Comparison of ENCODE assay signal across 8 cellular contexts in the genomic region with DNA sequence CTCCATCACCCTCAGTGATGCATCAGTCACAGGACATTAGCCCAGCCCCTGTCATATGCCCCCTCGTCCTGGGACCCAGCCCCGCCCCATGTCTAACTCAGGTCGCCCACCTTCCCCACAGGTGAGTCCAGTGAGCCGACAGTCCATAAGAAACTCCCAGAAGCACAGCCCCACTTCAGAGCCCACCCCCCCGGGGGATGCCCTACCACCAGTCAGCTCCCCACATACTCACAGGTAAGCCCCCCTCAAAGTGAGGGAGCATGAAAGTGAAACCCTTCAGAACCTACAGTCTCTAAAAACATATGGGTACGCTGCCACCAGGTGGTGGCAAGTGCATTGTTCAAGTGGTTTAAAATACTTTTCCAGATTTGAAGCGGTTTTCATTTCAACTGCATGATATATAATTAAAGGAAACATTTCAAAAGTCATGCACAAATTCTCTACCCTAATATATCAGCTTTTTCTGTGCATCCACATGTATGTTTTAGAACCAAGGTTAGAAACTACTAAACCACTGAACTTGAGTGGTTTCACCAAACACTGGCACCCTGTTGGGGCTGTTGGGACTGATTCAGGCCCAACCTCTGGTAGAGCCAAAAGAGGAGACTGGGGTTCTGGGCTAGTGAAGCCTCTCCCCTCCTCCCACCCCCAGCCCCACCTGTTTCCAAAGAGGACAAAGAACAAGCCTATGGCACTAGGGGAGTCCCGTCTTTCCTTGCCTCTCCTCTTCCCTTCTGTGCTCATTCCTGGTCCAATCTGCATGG. TPM values are rescaled to one million over a fixed set of nuclear protein-coding genes. Genes with fewer than 3 reads are reported as not detected.
A peak's percentile ranks its signal among the peaks of the same experiment; 100 is the strongest.
DNase-seq lines count a peak whose midpoint lies in the region; ATAC-seq, FAIRE-seq and TF ChIP-seq lines count a peak whose summit lies in the region.

No MANE protein-coding gene starts in this region.

- TF ChIP-seq EP300 in K562 (IDR thresholded peaks at IDR 0.05; ENCODE audit: low read length), result no peak

- peaks cover 0 to 2% (median 0%) of the 10 kb centered on the region in 8 donors for H3K9me3 Mint-ChIP-seq in CD4-positive, alpha-beta memory T cell

- no peak for TF ChIP-seq POLR2A in K562 (conservative IDR thresholded peaks at IDR 0.05)
- no peak for TF ChIP-seq POLR2A in thyroid gland (IDR thresholded peaks at IDR 0.05)

- no peaks in the 10 kb centered on the region for H3K9me1 ChIP-seq in K562 (ENCODE audit: control insufficient read depth, insufficient read depth, low read length)

- TF ChIP-seq CTCF in RWPE1 (conservative IDR thresholded peaks at IDR 0.05; ENCODE audit: low read depth) (peak; percentile 67), K562 (IDR thresholded peaks at IDR 0.05 in 2 of 3, conservative IDR thresholded peaks at IDR 0.05 in 1 of 3; ENCODE audit: insufficient read depth in 2 of 3, low read depth in 1 of 3, low read length in 3 of 3) (peak; percentile 55 to 73 (median 59)), thyroid gland (IDR thresholded peaks at IDR 0.05) (peak in 5 of 6 experiments; percentile 31 to 56 (median 49))

- DNase-seq in CD4-positive, alpha-beta memory T cell, result peak; percentile 40 to 61 (median 58)
- DNase-seq in HCEC 1CT (peak; percentile 54), RWPE1 (ENCODE audit: low spot score) (no peak), K562 (ENCODE audit: extremely low read depth in 1 of 4, low spot score in 3 of 4) (peak in 2 of 4 experiments; percentile 41 to 71), left kidney (ENCODE audit: low read depth, low spot score) (peak; percentile 68), thyroid gland (peak; percentile 45 to 46), urothelium cell line (ENCODE audit: low spot score) (no peak)

- no peak overlapping the region for H3K27ac ChIP-seq in CD4-positive, alpha-beta memory T cell (ENCODE audit: low read depth, low read length)
- H3K27ac ChIP-seq in RWPE1, result peak overlapping the region; percentile 94
- H3K27ac ChIP-seq in K562 (ENCODE audit: extremely low read depth, low read depth, low read length), result no peak overlapping the region
- no peak overlapping the region for H3K27ac ChIP-seq in thyroid gland

- ATAC-seq in K562, result no peak
- ATAC-seq in HG03039 (IDR thresholded peaks at IDR 0.05; ENCODE audit: unreplicated experiment), result no peak

- H3K27ac Mint-ChIP-seq in CD4-positive, alpha-beta memory T cell, result peak overlapping the region in 6 of 7 donors; percentile 21 to 91 (median 80)

- H3K27me3 ChIP-seq in CD4-positive, alpha-beta memory T cell (ENCODE audit: insufficient read depth, low read length), result peaks cover 10% of the 10 kb centered on the region
- no peaks in the 10 kb centered on the region; a peak in 1 of 5 replicates for H3K27me3 ChIP-seq in K562 (ENCODE audit: control insufficient read depth in 2 of 2, insufficient read depth in 2 of 2, low read length in 2 of 2)
- no peaks in the 10 kb centered on the region for H3K27me3 ChIP-seq in thyroid gland

- H3K4me3 Mint-ChIP-seq in CD4-positive, alpha-beta memory T cell, result peak overlapping the region; percentile 31 to 89 (median 82)

- intact Hi-C loops in CD4-positive, alpha-beta memory T cell (cut with micrococcal nuclease), result loop anchor here (1.0 to 10.0 kb wide), 6 partner anchors 27 to 269 kb away; partner anchors contain the start of gene PTDSS2
- intact Hi-C loops in K562 (cut with micrococcal nuclease) (loop anchor here (2.0 kb wide), 2 partner anchors 27 to 61 kb away; no protein-coding TSS in a partner anchor), thyroid gland (cut with DNase I) (loop anchor here (10.0 kb wide), 1 partner anchor 59 kb away; no protein-coding TSS in a partner anchor)

- FAIRE-seq in K562 (lab: Jason Lieb, UNC) (peak; percentile 92), urothelium cell line (lab: Jason Lieb, UNC) (no peak)

- H3K27me3 Mint-ChIP-seq in CD4-positive, alpha-beta memory T cell, result peaks cover 2 to 3% of the 10 kb centered on the region in 2 donors

- no peaks in the 10 kb centered on the region; the same call in 1 of the 2 replicates for H4K20me1 ChIP-seq in K562 (replicated peaks; ENCODE audit: control insufficient read depth, insufficient read depth, low read length)

- no peak overlapping the region for H3K9ac ChIP-seq in K562 (ENCODE audit: insufficient read depth in 1 of 2, low read depth in 2 of 2, low read length in 2 of 2)

- in situ Hi-C loops in K562 (cut with MboI), result no loop called here

- WGBS in K562 (ENCODE audit: insufficient coverage, low coverage, missing lambda C conversion rate), result 33% methylated on average over 7 of the region's 8 CpGs
- WGBS in thyroid gland, 2 donors, result 52 to 74% methylated on average over 8 of the region's 8 CpGs

- POLR2A ChIA-PET in CD4-positive, alpha-beta memory T cell (lab: Charles Lee; ENCODE audit: partially characterized antibody), result interaction anchor here (0.6 to 7.7 kb wide), 6 partner anchors 14 to 479 kb away, joined by 3 to 109 read pairs (median 5); partner anchors contain the start of genes DEAF1, HRAS and TMEM80
- POLR2A ChIA-PET in RWPE1 (lab: Yijun Ruan, JAX; ENCODE audit: low non-redundant PET) (interaction anchor here (0.7 kb wide), 1 partner anchor 26 kb away, joined by 4 read pairs; no protein-coding TSS in a partner anchor), K562 (lab: Yijun Ruan, JAX) (interaction anchor here (0.5 to 1.5 kb wide), 2 partner anchors 24 to 743 kb away, joined by 3 to 5 read pairs; partner anchors contain the start of gene TALDO1)

- no peak overlapping the region for H3K4me2 ChIP-seq in K562 (ENCODE audit: insufficient read depth, low read length)

- H3K9me3 ChIP-seq in CD4-positive, alpha-beta memory T cell (ENCODE audit: control insufficient read depth in 1 of 2, low read length in 2 of 2), result no peaks in the 10 kb centered on the region
- H3K9me3 ChIP-seq in K562 (replicated peaks; ENCODE audit: control insufficient read depth, insufficient read depth, low read depth, low read length), result no peaks in the 10 kb centered on the region
- H3K9me3 ChIP-seq in thyroid gland, result no peaks in the 10 kb centered on the region

- H3K79me2 ChIP-seq in K562 (ENCODE audit: control insufficient read depth, insufficient read depth, low read length), result no peaks in the 10 kb centered on the region; the same call in 1 of the 3 replicates

- CTCF ChIA-PET in CD4-positive, alpha-beta memory T cell (lab: Charles Lee; ENCODE audit: partially characterized antibody), result interaction anchor here (0.7 to 6.1 kb wide), 13 partner anchors 11 to 168 kb away, joined by 3 to 50 read pairs (median 5); partner anchors contain the start of genes DEAF1, TALDO1 and TMEM80
- CTCF ChIA-PET in RWPE1 (lab: Yijun Ruan, JAX), result interaction anchor here (0.6 to 2.8 kb wide), 6 partner anchors 17 to 120 kb away, joined by 3 to 18 read pairs (median 4); partner anchors contain the start of genes DEAF1, EPS8L2 and TMEM80
- CTCF ChIA-PET in K562 (lab: Yijun Ruan, JAX; ENCODE audit: low intra/inter-chr PET ratio), result interaction anchor here (0.7 to 2.9 kb wide), 3 partner anchors 25 to 60 kb away, joined by 4 to 16 read pairs (median 10); partner anchors contain the start of gene TMEM80

- no peaks in the 10 kb centered on the region for H3K36me3 Mint-ChIP-seq in CD4-positive, alpha-beta memory T cell

- no TSS peak for BruUV-seq in K562 (replicated peaks; lab: Mats Ljungman, UMichigan)

- no peak overlapping the region for H2AFZ ChIP-seq in K562 (ENCODE audit: low read depth, low read length)

- no peak overlapping the region for H3K4me3 ChIP-seq in CD4-positive, alpha-beta memory T cell (ENCODE audit: low read length in 2 of 2)
- no peak overlapping the region for H3K4me3 ChIP-seq in K562
- H3K4me3 ChIP-seq in thyroid gland (replicated peaks in 1 of 3), result no peak overlapping the region

- peaks cover 43% of the 10 kb centered on the region for H3K4me1 ChIP-seq in CD4-positive, alpha-beta memory T cell (ENCODE audit: insufficient read depth, low read length)
- H3K4me1 ChIP-seq in K562 (replicated peaks in 1 of 2; ENCODE audit: control insufficient read depth in 2 of 2, insufficient read depth in 2 of 2, low read length in 2 of 2) (peaks cover 32 to 85% of the 10 kb centered on the region in 2 experiments), thyroid gland (peaks cover 23 to 31% of the 10 kb centered on the region in 2 donors)

- peaks cover 6 to 27% (median 17%) of the 10 kb centered on the region in 4 donors for H3K4me1 Mint-ChIP-seq in CD4-positive, alpha-beta memory T cell

- no peaks in the 10 kb centered on the region for H3K36me3 ChIP-seq in CD4-positive, alpha-beta memory T cell (ENCODE audit: insufficient read depth, low read length)
- H3K36me3 ChIP-seq in K562 (ENCODE audit: control insufficient read depth, insufficient read depth, low read length), result no peaks in the 10 kb centered on the region
- H3K36me3 ChIP-seq in thyroid gland, result peaks cover 25% of the 10 kb centered on the region in 2 donors

- TF ChIP-seq RAD21 in K562 (CRISPR knock-in tag; conservative IDR thresholded peaks at IDR 0.05 in 1 of 2, IDR thresholded peaks at IDR 0.05 in 1 of 2), result peak; percentile 58 to 73

RNA-seq across cellular contexts. Expression of gene EPS8L2, which starts 17.3 kb away (rescaled TPM):
- total RNA-seq in CD4-positive, alpha-beta memory T cell, result 10 to 100 TPM; 17.4 to 17.8 TPM
- 10 to 100 TPM; 15.4 to 19.5 TPM for polyA plus RNA-seq in CD4-positive, alpha-beta memory T cell
- 22.1 and 75.1 TPM in 2 replicates for total RNA-seq in K562 (2011; cell fraction: chromatin; rRNA removed; ENCODE audit: low replicate concordance)
- total RNA-seq in K562 (2011; cell fraction: nucleolus; rRNA removed), result 35.8 and 51.2 TPM in 2 replicates
- 21.0 and 26.5 TPM in 2 replicates for total RNA-seq in K562 (2011; cell fraction: nucleoplasm; rRNA removed)
- total RNA-seq in K562 (2014; rRNA removed) (13.1 and 17.0 TPM in 2 replicates), K562 (2014; rRNA removed; fragmentation: Illumina TruSeq; extraction: Trizol) (2.5 and 3.7 TPM in 2 replicates), K562 (2015; rRNA removed; fragmentation: Illumina TruSeq; extraction: Trizol) (3.1 and 3.8 TPM in 2 replicates), K562 (2021) (8.6 and 10.4 TPM in 2 replicates), thyroid gland (100 to 1,000 TPM; 185 to 259 (median 195) TPM)
- polyA plus RNA-seq in K562 (2011; rRNA removed) (12.2 and 19.8 TPM in 2 replicates), K562 (2014; fragmentation: Illumina TruSeq; extraction: Trizol) (3.3 and 5.9 TPM in 2 replicates), K562 (2014; fragmentation: Nextera tagmentation; extraction: Ambion mirVana) (1 to 10 TPM in 1 of 2 experiments, under 1 TPM in 1; 0.75 to 1.2 TPM), K562 (2014; rRNA removed) (10.4 and 16.3 TPM in 2 replicates)
- polyA plus RNA-seq in K562 (2011; cell fraction: cytosol; rRNA removed), result 11.7 and 16.0 TPM in 2 replicates
- polyA plus RNA-seq in K562 (2011; cell fraction: nucleus; rRNA removed), result 98.5 and 118 TPM in 2 replicates
- 9.6 and 10.7 TPM in 2 replicates for polyA plus RNA-seq in K562 (2012)
- 3.1 and 5.6 TPM in 2 replicates for polyA minus RNA-seq in K562 (2011; rRNA and poly(A)+ RNA removed)
- 10.0 and 10.5 TPM in 2 replicates for polyA minus RNA-seq in K562 (2011; cell fraction: cytosol; rRNA and poly(A)+ RNA removed)
- polyA minus RNA-seq in K562 (2011; cell fraction: nucleus; rRNA and poly(A)+ RNA removed), result 7.7 and 12.1 TPM in 2 replicates

RNA-seq across cellular contexts. Expression of gene TALDO1, which starts 24.0 kb away (rescaled TPM):
- 10 to 100 TPM; 80.4 to 90.5 TPM for total RNA-seq in CD4-positive, alpha-beta memory T cell
- polyA plus RNA-seq in CD4-positive, alpha-beta memory T cell, result 100 to 1,000 TPM; 174 to 244 TPM
- 172 and 310 TPM in 2 replicates for total RNA-seq in K562 (2011; cell fraction: chromatin; rRNA removed; ENCODE audit: low replicate concordance)
- 171 and 194 TPM in 2 replicates for total RNA-seq in K562 (2011; cell fraction: nucleolus; rRNA removed)
- 200 and 202 TPM in 2 replicates for total RNA-seq in K562 (2011; cell fraction: nucleoplasm; rRNA removed)
- 507 and 536 TPM in 2 replicates for total RNA-seq in K562 (2014; rRNA removed)
- 228 and 260 TPM in 2 replicates for total RNA-seq in K562 (2014; rRNA removed; fragmentation: Illumina TruSeq; extraction: Trizol)
- total RNA-seq in K562 (2015; rRNA removed; fragmentation: Illumina TruSeq; extraction: Trizol), result 413 and 441 TPM in 2 replicates
- 541 and 595 TPM in 2 replicates for total RNA-seq in K562 (2021)
- 416 and 427 TPM in 2 replicates for polyA plus RNA-seq in K562 (2011; rRNA removed)
- polyA plus RNA-seq in K562 (2011; cell fraction: cytosol; rRNA removed), result 459 and 498 TPM in 2 replicates
- 247 and 274 TPM in 2 replicates for polyA plus RNA-seq in K562 (2011; cell fraction: nucleus; rRNA removed)
- polyA plus RNA-seq in K562 (2012), result 413 and 492 TPM in 2 replicates
- polyA plus RNA-seq in K562 (2014; fragmentation: Illumina TruSeq; extraction: Trizol), result 400 and 436 TPM in 2 replicates
- polyA plus RNA-seq in K562 (2014; fragmentation: Nextera tagmentation; extraction: Ambion mirVana), result 100 to 1,000 TPM; 328 to 492 TPM
- polyA plus RNA-seq in K562 (2014; rRNA removed), result 520 and 521 TPM in 2 replicates
- 150 and 162 TPM in 2 replicates for polyA minus RNA-seq in K562 (2011; rRNA and poly(A)+ RNA removed)
- polyA minus RNA-seq in K562 (2011; cell fraction: cytosol; rRNA and poly(A)+ RNA removed), result 252 and 295 TPM in 2 replicates
- 42.5 and 74.1 TPM in 2 replicates for polyA minus RNA-seq in K562 (2011; cell fraction: nucleus; rRNA and poly(A)+ RNA removed)
- total RNA-seq in thyroid gland, result 100 to 1,000 TPM; 300 to 965 (median 558) TPM

RNA-seq across cellular contexts. Expression of gene TMEM80, which starts 27.7 kb away (rescaled TPM):
- total RNA-seq in CD4-positive, alpha-beta memory T cell, result 10 to 100 TPM; 44.7 to 47.3 TPM
- polyA plus RNA-seq in CD4-positive, alpha-beta memory T cell, result 10 to 100 TPM; 27.0 to 32.6 TPM
- total RNA-seq in K562 (2011; cell fraction: chromatin; rRNA removed; ENCODE audit: low replicate concordance), result 42.2 and 91.7 TPM in 2 replicates
- 45.0 and 58.9 TPM in 2 replicates for total RNA-seq in K562 (2011; cell fraction: nucleolus; rRNA removed)
- 50.4 and 62.3 TPM in 2 replicates for total RNA-seq in K562 (2011; cell fraction: nucleoplasm; rRNA removed)
- total RNA-seq in K562 (2014; rRNA removed), result 16.9 and 18.4 TPM in 2 replicates
- total RNA-seq in K562 (2014; rRNA removed; fragmentation: Illumina TruSeq; extraction: Trizol), result 9.4 and 11.0 TPM in 2 replicates
- 7.8 and 8.8 TPM in 2 replicates for total RNA-seq in K562 (2015; rRNA removed; fragmentation: Illumina TruSeq; extraction: Trizol)
- total RNA-seq in K562 (2021), result 14.2 and 14.6 TPM in 2 replicates
- 26.3 and 30.1 TPM in 2 replicates for polyA plus RNA-seq in K562 (2011; rRNA removed)
- polyA plus RNA-seq in K562 (2011; cell fraction: cytosol; rRNA removed), result 30.7 and 33.7 TPM in 2 replicates
- polyA plus RNA-seq in K562 (2011; cell fraction: nucleus; rRNA removed), result 51.3 and 73.6 TPM in 2 replicates
- polyA plus RNA-seq in K562 (2012), result 22.7 and 27.4 TPM in 2 replicates
- polyA plus RNA-seq in K562 (2014; fragmentation: Illumina TruSeq; extraction: Trizol), result 12.4 and 14.1 TPM in 2 replicates
- polyA plus RNA-seq in K562 (2014; fragmentation: Nextera tagmentation; extraction: Ambion mirVana), result 1 to 10 TPM; 5.1 to 6.3 TPM
- polyA plus RNA-seq in K562 (2014; rRNA removed), result 25.1 and 38.3 TPM in 2 replicates
- 5.0 and 6.4 TPM in 2 replicates for polyA minus RNA-seq in K562 (2011; rRNA and poly(A)+ RNA removed)
- 4.3 and 4.9 TPM in 2 replicates for polyA minus RNA-seq in K562 (2011; cell fraction: cytosol; rRNA and poly(A)+ RNA removed)
- 9.6 and 11.2 TPM in 2 replicates for polyA minus RNA-seq in K562 (2011; cell fraction: nucleus; rRNA and poly(A)+ RNA removed)
- total RNA-seq in thyroid gland, result 100 to 1,000 TPM in 1 of 4 donors, 10 to 100 TPM in 3; 57.3 to 103 (median 67.7) TPM

RNA-seq across cellular contexts. Expression of gene DEAF1, which starts 28.3 kb away (rescaled TPM):
- 10 to 100 TPM; 41.3 to 44.3 TPM for total RNA-seq in CD4-positive, alpha-beta memory T cell
- polyA plus RNA-seq in CD4-positive, alpha-beta memory T cell, result 10 to 100 TPM; 34.5 to 50.8 TPM
- 68.2 and 200 TPM in 2 replicates for total RNA-seq in K562 (2011; cell fraction: chromatin; rRNA removed; ENCODE audit: low replicate concordance)
- total RNA-seq in K562 (2011; cell fraction: nucleolus; rRNA removed), result 95.7 and 111 TPM in 2 replicates
- total RNA-seq in K562 (2011; cell fraction: nucleoplasm; rRNA removed), result 50.3 and 71.3 TPM in 2 replicates
- total RNA-seq in K562 (2014; rRNA removed) (46.9 and 58.7 TPM in 2 replicates), K562 (2014; rRNA removed; fragmentation: Illumina TruSeq; extraction: Trizol) (13.3 and 20.4 TPM in 2 replicates), K562 (2015; rRNA removed; fragmentation: Illumina TruSeq; extraction: Trizol) (26.8 and 27.3 TPM in 2 replicates), K562 (2021) (64.2 and 69.1 TPM in 2 replicates), thyroid gland (100 to 1,000 TPM in 1 of 4 donors, 10 to 100 TPM in 3; 61.8 to 103 (median 87.6) TPM)
- polyA plus RNA-seq in K562 (2011; rRNA removed) (27.5 and 39.1 TPM in 2 replicates), K562 (2014; fragmentation: Illumina TruSeq; extraction: Trizol) (26.3 and 33.7 TPM in 2 replicates), K562 (2014; fragmentation: Nextera tagmentation; extraction: Ambion mirVana) (1 to 10 TPM; 2.0 to 3.6 TPM), K562 (2014; rRNA removed) (52.7 and 62.6 TPM in 2 replicates)
- 45.8 and 77.2 TPM in 2 replicates for polyA plus RNA-seq in K562 (2011; cell fraction: cytosol; rRNA removed)
- polyA plus RNA-seq in K562 (2011; cell fraction: nucleus; rRNA removed), result 28.4 and 56.6 TPM in 2 replicates
- polyA plus RNA-seq in K562 (2012), result 33.6 and 47.2 TPM in 2 replicates
- 16.7 and 25.1 TPM in 2 replicates for polyA minus RNA-seq in K562 (2011; rRNA and poly(A)+ RNA removed)
- polyA minus RNA-seq in K562 (2011; cell fraction: cytosol; rRNA and poly(A)+ RNA removed), result 39.4 and 45.8 TPM in 2 replicates
- polyA minus RNA-seq in K562 (2011; cell fraction: nucleus; rRNA and poly(A)+ RNA removed), result 22.2 and 28.8 TPM in 2 replicates

RNA-seq across cellular contexts. Expression of gene GATD1, which starts 54.0 kb away (rescaled TPM):
- total RNA-seq in CD4-positive, alpha-beta memory T cell, result 10 to 100 TPM; 51.5 to 64.9 TPM
- polyA plus RNA-seq in CD4-positive, alpha-beta memory T cell, result 10 to 100 TPM in 1 of 2 donors, 1 to 10 TPM in 1; 4.3 to 15.0 TPM
- total RNA-seq in K562 (2011; cell fraction: chromatin; rRNA removed; ENCODE audit: low replicate concordance), result 140 and 450 TPM in 2 replicates
- total RNA-seq in K562 (2011; cell fraction: nucleolus; rRNA removed), result 336 and 342 TPM in 2 replicates
- total RNA-seq in K562 (2011; cell fraction: nucleoplasm; rRNA removed), result 156 and 178 TPM in 2 replicates
- total RNA-seq in K562 (2014; rRNA removed) (50.8 and 50.9 TPM in 2 replicates), K562 (2014; rRNA removed; fragmentation: Illumina TruSeq; extraction: Trizol) (13.5 and 17.1 TPM in 2 replicates), K562 (2015; rRNA removed; fragmentation: Illumina TruSeq; extraction: Trizol) (45.4 and 49.5 TPM in 2 replicates), K562 (2021) (105 and 118 TPM in 2 replicates), thyroid gland (10 to 100 TPM; 27.4 to 47.6 (median 35.5) TPM)
- polyA plus RNA-seq in K562 (2011; rRNA removed) (35.8 and 58.6 TPM in 2 replicates), K562 (2014; fragmentation: Illumina TruSeq; extraction: Trizol) (36.9 and 78.5 TPM in 2 replicates), K562 (2014; fragmentation: Nextera tagmentation; extraction: Ambion mirVana) (1 to 10 TPM; 2.8 to 3.3 TPM), K562 (2014; rRNA removed) (144 TPM in 2 replicates)
- 47.9 and 104 TPM in 2 replicates for polyA plus RNA-seq in K562 (2011; cell fraction: cytosol; rRNA removed)
- polyA plus RNA-seq in K562 (2011; cell fraction: nucleus; rRNA removed), result 263 and 504 TPM in 2 replicates
- polyA plus RNA-seq in K562 (2012), result 53.2 and 84.6 TPM in 2 replicates
- polyA minus RNA-seq in K562 (2011; rRNA and poly(A)+ RNA removed), result 6.8 and 13.8 TPM in 2 replicates
- 29.3 and 39.0 TPM in 2 replicates for polyA minus RNA-seq in K562 (2011; cell fraction: cytosol; rRNA and poly(A)+ RNA removed)
- polyA minus RNA-seq in K562 (2011; cell fraction: nucleus; rRNA and poly(A)+ RNA removed), result 57.2 and 63.4 TPM in 2 replicates

Comparison
In these comparisons a context has a peak if more than half of its experiments do, and no peak if none do; other contexts are left out.
1. DNase-seq: peak in CD4-positive, alpha-beta memory T cell (5 of 5), HCEC 1CT (single experiment), left kidney (single experiment) and thyroid gland (2 of 2); none in RWPE1 (single experiment) and urothelium cell line (single experiment).
2. Peak in every context shown above with its lines, with median percentiles within 50 percentile points of each other: CTCF ChIP-seq.